Comparison of ENCODE assay signal across 13 cellular contexts in the genomic region with DNA sequence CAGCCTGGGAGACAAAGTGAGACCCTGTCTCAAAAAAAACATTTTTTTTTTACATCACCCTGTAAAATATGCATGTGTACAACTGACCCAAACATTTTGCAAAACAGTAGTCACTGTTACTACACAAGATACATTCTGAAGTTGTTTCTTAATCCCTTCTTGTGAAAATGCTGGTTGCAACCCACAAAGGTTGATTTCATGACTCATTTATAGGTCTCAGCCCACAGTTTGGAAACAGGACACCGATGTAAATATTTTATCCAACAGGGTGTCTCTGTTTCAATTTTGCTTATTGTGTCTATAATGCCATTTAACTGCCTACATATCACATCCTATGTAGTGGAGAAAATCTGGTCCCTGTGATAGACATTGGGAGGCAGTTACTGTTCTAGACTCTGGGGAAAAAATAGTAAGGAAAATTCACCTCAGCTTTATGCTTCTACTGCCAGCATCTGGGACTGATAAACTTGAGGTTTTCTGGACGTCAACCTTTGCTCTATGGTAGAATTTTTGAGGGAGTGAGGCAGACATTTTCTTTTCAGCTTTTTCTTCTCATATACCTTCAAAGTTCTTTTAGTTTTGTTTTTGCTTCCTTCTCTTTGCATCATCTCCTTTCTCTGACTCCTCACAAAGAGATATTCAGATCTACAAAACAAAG. TPM values are rescaled to one million over a fixed set of nuclear protein-coding genes. Genes with fewer than 3 reads are reported as not detected.
DNase-seq lines count a peak whose midpoint lies in the region; ATAC-seq, FAIRE-seq and TF ChIP-seq lines count a peak whose summit lies in the region.
"Had no signal": no experiment of that assay in that cellular context is flagged by ENCODE, and none has a peak within 500 bp of the region (broad histone marks: within the 10 kb centered on the region; RNA-seq: fewer than 3 reads in every experiment).

No MANE protein-coding gene starts in this region.

- H3K79me2 ChIP-seq in PC-9 (ENCODE audit: low read depth) (peaks cover 9% of the 10 kb centered on the region), mammary epithelial cell (ENCODE audit: insufficient read depth, low read length) (peaks cover 10% of the 10 kb centered on the region)

- peak overlapping the region; percentile 40 for H3K4me3 Mint-ChIP-seq in activated T-cell treated with anti-CD3 and anti-CD28 coated beads, Interleukin-2, amount 50 U/mL, for 4 hours

- BruUV-seq in PC-9 (replicated peaks; lab: Mats Ljungman, UMichigan) (no TSS peak), mammary epithelial cell (replicated peaks; lab: Mats Ljungman, UMichigan) (no TSS peak)

- peaks cover 23% of the 10 kb centered on the region for H3F3A ChIP-seq in PC-9 (ENCODE audit: insufficient read depth, low read depth)

- intact Hi-C loops in PC-9 (cut with micrococcal nuclease; ENCODE audit: unreplicated experiment) = loop anchor here (10.0 kb wide), 1 partner anchor 612 kb away; a partner anchor contains a TSS
- intact Hi-C loops in mammary epithelial cell (cut with micrococcal nuclease) = no loop called here
- intact Hi-C loops in spleen (cut with DNase I; ENCODE audit: low total_unique reads) = no loop called here

- peak; percentile 8 to 54 for ATAC-seq in activated T-cell treated with anti-CD3 and anti-CD28 coated beads, Interleukin-2, amount 50 U/mL, for 4 hours
- ATAC-seq: GM12878 had no signal

- no peak for TF ChIP-seq POLR2A in spleen (IDR thresholded peaks at IDR 0.05)

- no peaks in the 10 kb centered on the region for H3K9me2 ChIP-seq in PC-9 (ENCODE audit: insufficient read depth)

- no peak for DNase-seq in activated T-cell treated with anti-CD3 and anti-CD28 coated beads, Interleukin-2, amount 50 U/mL, for 4 hours
- no peak for DNase-seq in activated T-cell treated with anti-CD3 and anti-CD28 coated beads, Interleukin-2, amount 50 U/mL, for 48 hours
- peak in 1 of 2 experiments; percentile 88 for DNase-seq in PC-9
- peak; percentile 65 for DNase-seq in mammary epithelial cell
- DNase-seq in spleen = no peak
- DNase-seq in germinal center (ENCODE audit: low spot score) = no peak
- no peak for DNase-seq in HTR-8/SVneo (ENCODE audit: insufficient read length, low spot score)
- DNase-seq in right atrium auricular region (ENCODE audit: low spot score) = no peak
- DNase-seq: effector CD4-positive, alpha-beta T cell; stimulated activated CD4-positive, alpha-beta T cell treated with anti-CD3 and anti-CD28 coated beads, Interleukin-1b, Interleukin-23, amount 100 ng/mL, for 48 hours had no signal

- in situ Hi-C loops in mammary epithelial cell (cut with MboI; ENCODE audit: low sequenced_read_pairs in 2 of 2) = no loop called here

- dilution Hi-C loops in mammary epithelial cell (cut with HindIII; ENCODE audit: low sequenced_read_pairs) = no loop called here

- peaks cover 29% of the 10 kb centered on the region for H3K4me1 ChIP-seq in PC-9 (replicated peaks; ENCODE audit: insufficient read depth)
- peaks cover 11% of the 10 kb centered on the region for H3K4me1 ChIP-seq in mammary epithelial cell (ENCODE audit: insufficient read depth, low read length)
- H3K4me1 ChIP-seq in spleen = peaks cover 4 to 51% (median 25%) of the 10 kb centered on the region in 6 donors
- H3K4me1 ChIP-seq in right atrium auricular region = peaks cover 0 to 9% of the 10 kb centered on the region in 2 donors

- H3K27me3 ChIP-seq in PC-9 (ENCODE audit: insufficient read depth, low read depth) (no peaks in the 10 kb centered on the region), mammary epithelial cell (ENCODE audit: insufficient read depth, low read length) (no peaks in the 10 kb centered on the region), spleen (replicated peaks in 1 of 7) (peaks cover 0 to 5% (median 0%) of the 10 kb centered on the region in 7 donors), right atrium auricular region (no peaks in the 10 kb centered on the region)

- H3K36me3 ChIP-seq in PC-9 (ENCODE audit: low read depth) (no peaks in the 10 kb centered on the region), mammary epithelial cell (ENCODE audit: insufficient read depth, low read length) (no peaks in the 10 kb centered on the region), spleen (peaks cover 0 to 4% (median 0%) of the 10 kb centered on the region in 6 donors), right atrium auricular region (no peaks in the 10 kb centered on the region)

- no peak overlapping the region for H2AFZ ChIP-seq in PC-9
- H2AFZ ChIP-seq in mammary epithelial cell (ENCODE audit: low read depth, low read length) = no peak overlapping the region

- CTCF ChIA-PET in PC-9 (lab: Charles Lee) (no interaction called here), mammary epithelial cell (lab: Charles Lee; ENCODE audit: low non-redundant PET) (interaction anchor here (0.6 kb wide), 1 partner anchor 91 kb away, joined by 3 read pairs; no protein-coding TSS in a partner anchor)

- peak overlapping the region; percentile 53 for H3K4me2 ChIP-seq in PC-9
- H3K4me2 ChIP-seq in mammary epithelial cell (ENCODE audit: insufficient read depth, low read depth, low read length) = no peak overlapping the region

- WGBS in mammary epithelial cell (ENCODE audit: low coverage, missing lambda C conversion rate) = 63% methylated on average over 2 of the region's 2 CpGs
- 59 to 72% (median 69%) methylated on average over 2 of the region's 2 CpGs for WGBS in spleen, 5 donors

- H3K9ac ChIP-seq in mammary epithelial cell (ENCODE audit: insufficient read depth, low read length) = no peak overlapping the region

- H4K20me1 ChIP-seq in PC-9 (ENCODE audit: insufficient read depth) (no peaks in the 10 kb centered on the region), mammary epithelial cell (ENCODE audit: insufficient read depth, low read length) (no peaks in the 10 kb centered on the region)

- H3K36me3 Mint-ChIP-seq in activated T-cell treated with anti-CD3 and anti-CD28 coated beads, Interleukin-2, amount 50 U/mL, for 4 hours (ENCODE audit: insufficient read depth) = no peaks in the 10 kb centered on the region

- H3K4me3 ChIP-seq in PC-9 (no peak overlapping the region), mammary epithelial cell (replicated peaks in 1 of 3; ENCODE audit: insufficient read depth in 1 of 3, low read depth in 2 of 3, low read length in 3 of 3) (no peak overlapping the region), spleen (no peak overlapping the region), right atrium auricular region (no peak overlapping the region)
- H3K4me3 ChIP-seq: GM12878 had no signal

- POLR2A ChIA-PET in PC-9 (lab: Charles Lee; ENCODE audit: unreplicated experiment) = no interaction called here

- peaks cover 35% of the 10 kb centered on the region for H3K4me1 Mint-ChIP-seq in activated T-cell treated with anti-CD3 and anti-CD28 coated beads, Interleukin-2, amount 50 U/mL, for 4 hours (ENCODE audit: low read depth)

- H3K9me3 ChIP-seq in PC-9 (ENCODE audit: insufficient read depth, low read depth) (no peaks in the 10 kb centered on the region), mammary epithelial cell (replicated peaks; ENCODE audit: insufficient read depth, low read length) (no peaks in the 10 kb centered on the region), spleen (no peaks in the 10 kb centered on the region), right atrium auricular region (no peaks in the 10 kb centered on the region)

- TF ChIP-seq CTCF in PC-9 (conservative IDR thresholded peaks at IDR 0.05) = no peak
- TF ChIP-seq CTCF in mammary epithelial cell (conservative IDR thresholded peaks at IDR 0.05 in 1 of 2, IDR thresholded peaks at IDR 0.05 in 1 of 2; ENCODE audit: extremely low read depth in 1 of 2, insufficient read depth in 1 of 2, low read depth in 1 of 2, low read length in 2 of 2) = no peak
- TF ChIP-seq CTCF in spleen (IDR thresholded peaks at IDR 0.05 in 8 of 11, conservative IDR thresholded peaks at IDR 0.05 in 3 of 11) = no peak
- TF ChIP-seq CTCF in right atrium auricular region (IDR thresholded peaks at IDR 0.05) = no peak

- no peak for FAIRE-seq in HTR-8/SVneo (lab: Jason Lieb, UNC)
- FAIRE-seq: GM12878 had no signal

- H3K9me3 Mint-ChIP-seq in activated T-cell treated with anti-CD3 and anti-CD28 coated beads, Interleukin-2, amount 50 U/mL, for 4 hours = no peaks in the 10 kb centered on the region

- H3K27me3 Mint-ChIP-seq in activated T-cell treated with anti-CD3 and anti-CD28 coated beads, Interleukin-2, amount 50 U/mL, for 4 hours (ENCODE audit: low read depth) = no peaks in the 10 kb centered on the region

- peak overlapping the region; percentile 7; the same call in 1 of the 2 replicates for H3K27ac ChIP-seq in PC-9
- no peak overlapping the region for H3K27ac ChIP-seq in mammary epithelial cell (ENCODE audit: insufficient read depth, low read depth, low read length)
- H3K27ac ChIP-seq in spleen = peak overlapping the region in 6 of 8 donors; percentile 24 to 72 (median 55)
- no peak overlapping the region for H3K27ac ChIP-seq in right atrium auricular region

RNA-seq across cellular contexts. Expression of a gene that starts 1.6 kb away (rescaled TPM):
- 1 to 10 TPM; 3.8 to 4.9 (median 4.0) TPM for total RNA-seq in activated T-cell treated with anti-CD3 and anti-CD28 coated beads, Interleukin-2, amount 50 U/mL, for 4 hours
- total RNA-seq in PC-9 (2021) = 7.8 and 9.1 TPM in 2 replicates
- 1 to 10 TPM in 1 of 2 donors, under 1 TPM in 1; 0.89 to 1.3 TPM for total RNA-seq in mammary epithelial cell
- 0.44 TPM for polyA plus RNA-seq in mammary epithelial cell
- not detected for polyA minus RNA-seq in mammary epithelial cell
- total RNA-seq in spleen = 1 to 10 TPM; 1.0 to 4.0 (median 2.1) TPM
- polyA plus RNA-seq in spleen = not detected
- not detected for total RNA-seq in right atrium auricular region
- total RNA-seq: subcutaneous adipose tissue had no signal
- polyA plus RNA-seq: neural cell had no signal

RNA-seq across cellular contexts. Expression of a gene that starts 4.0 kb away (rescaled TPM):
- 10 to 100 TPM; 33.5 to 44.0 (median 40.9) TPM for total RNA-seq in activated T-cell treated with anti-CD3 and anti-CD28 coated beads, Interleukin-2, amount 50 U/mL, for 4 hours
- 42.4 and 54.8 TPM in 2 replicates for total RNA-seq in PC-9 (2021)
- total RNA-seq in mammary epithelial cell = 10 to 100 TPM; 35.2 to 36.2 TPM
- polyA plus RNA-seq in mammary epithelial cell = 25.0 TPM
- polyA minus RNA-seq in mammary epithelial cell = 77.6 TPM
- 10 to 100 TPM; 29.5 to 71.9 (median 56.1) TPM for total RNA-seq in spleen
- 10 to 100 TPM in 2 of 3 donors, 1 to 10 TPM in 1; 8.0 to 11.8 (median 10.4) TPM for polyA plus RNA-seq in spleen
- 10 to 100 TPM; 20.1 to 26.6 TPM for total RNA-seq in right atrium auricular region

Comparison
In these comparisons a context has a peak if more than half of its experiments do, and no peak if none do; other contexts are left out.
1. H3K27ac ChIP-seq: peak in PC-9 (single experiment) and spleen (6 of 8); none in mammary epithelial cell (single experiment) and right atrium auricular region (0 of 2).